Comparison of ENCODE assay signal across 24 cellular contexts in genomic region chr5:18800293-18801025, GRCh38.
"Had no signal": no experiment of that assay in that cellular context is flagged by ENCODE, and none has a peak within 500 bp of the region (broad histone marks: within the 10 kb centered on the region; RNA-seq: fewer than 3 reads in every experiment).

No MANE protein-coding gene starts in this region.

- H3K27me3 ChIP-seq: SJSA1 had no signal

- H3K9me3 Mint-ChIP-seq: activated B cell treated with CpG ODN at 0.5 μM for 24 hours; activated CD4-positive, alpha-beta T cell treated with anti-CD3 and anti-CD28 coated beads, Interleukin-2, amount 10 ng/mL, durations not matched to agents 24 days and 14 days; activated naive CD4-positive, alpha-beta T cell treated with anti-CD3 and anti-CD28 coated beads for 36 hours; activated T-cell treated with anti-CD3 and anti-CD28 coated beads, Interleukin-2, amount 50 U/mL, for 4 hours; central memory CD8-positive, alpha-beta T cell; T-helper 1 cell treated with Interleukin-12 subunit alpha and Interleukin-12 subunit beta and Interleukin-4 antibody, amounts not matched to agents 30 μg/mL and 1 μg/mL, for 36 hours had no signal

- H3K9me3 ChIP-seq: SJSA1 had no signal

- ATAC-seq: activated CD8-positive, alpha-beta memory T cell treated with anti-CD3 and anti-CD28 coated beads, Interleukin-2, amount 10 ng/mL, durations not matched to agents 7 days and 5 days; activated T-cell treated with anti-CD3 and anti-CD28 coated beads, Interleukin-2, amount 50 U/mL, for 4 hours; activated T-helper 17 cell treated with anti-CD3 and anti-CD28 coated beads, Interleukin-2, amount 50 U/mL, for 72 hours; PC-3; SK-N-SH treated with all-trans-retinoic acid at 6 μM for 48 hours had no signal

- H3K4me1 Mint-ChIP-seq: activated B cell treated with CpG ODN at 0.5 μM for 24 hours; activated CD4-positive, alpha-beta T cell treated with anti-CD3 and anti-CD28 coated beads, Interleukin-2, amount 10 ng/mL, durations not matched to agents 24 days and 14 days; activated CD8-positive, alpha-beta memory T cell treated with anti-CD3 and anti-CD28 coated beads, Interleukin-2, amount 10 ng/mL, durations not matched to agents 7 days and 5 days; activated T-helper 17 cell treated with anti-CD3 and anti-CD28 coated beads, Interleukin-2, amount 50 U/mL, for 72 hours; central memory CD8-positive, alpha-beta T cell had no signal

- H3K27ac ChIP-seq: SJSA1 had no signal

- H3K36me3 Mint-ChIP-seq: activated CD8-positive, alpha-beta memory T cell treated with anti-CD3 and anti-CD28 coated beads, Interleukin-2, amount 10 ng/mL, durations not matched to agents 7 days and 5 days; activated naive CD8-positive, alpha-beta T cell; brain had no signal

- DNase-seq: activated B cell treated with CpG ODN at 0.5 μM for 24 hours; activated CD4-positive, alpha-beta T cell treated with anti-CD3 and anti-CD28 coated beads for 1 hour; activated CD4-positive, alpha-beta T cell treated with anti-CD3 and anti-CD28 coated beads, Interleukin-2, amount 10 ng/mL, durations not matched to agents 24 days and 14 days; activated CD4-positive, alpha-beta T cell treated with anti-CD3 and anti-CD28 coated beads, Interleukin-2, amount 50 U/mL, for 48 hours; activated CD8-positive, alpha-beta memory T cell treated with anti-CD3 and anti-CD28 coated beads, Interleukin-2, amount 10 ng/mL, durations not matched to agents 7 days and 5 days; activated gamma-delta T cell; activated naive CD4-positive, alpha-beta T cell treated with anti-CD3 and anti-CD28 coated beads for 36 hours; activated T-cell treated with anti-CD3 and anti-CD28 coated beads, Interleukin-2, amount 50 U/mL, for 4 hours; amygdala; Karpas-422; NCI-H1930; NCI-H2107; NCI-H2171 treated with DMSO at 0.1 percent for 48 hours; NCI-H524; PC-3; SHP77; T-helper 9 cell had no signal

- H3K27ac Mint-ChIP-seq: activated B cell treated with CpG ODN at 0.5 μM for 24 hours; activated CD4-positive, alpha-beta T cell treated with anti-CD3 and anti-CD28 coated beads, Interleukin-2, amount 10 ng/mL, durations not matched to agents 24 days and 14 days; activated CD8-positive, alpha-beta memory T cell treated with anti-CD3 and anti-CD28 coated beads, Interleukin-2, amount 10 ng/mL, durations not matched to agents 7 days and 5 days; activated naive CD4-positive, alpha-beta T cell treated with anti-CD3 and anti-CD28 coated beads for 36 hours; activated naive CD8-positive, alpha-beta T cell; activated T-helper 17 cell treated with anti-CD3 and anti-CD28 coated beads, Interleukin-2, amount 50 U/mL, for 72 hours; brain; T-helper 1 cell treated with Interleukin-12 subunit alpha and Interleukin-12 subunit beta and Interleukin-4 antibody, amounts not matched to agents 30 μg/mL and 1 μg/mL, for 36 hours had no signal

- H3K4me3 Mint-ChIP-seq: activated B cell treated with CpG ODN at 0.5 μM for 24 hours; activated CD4-positive, alpha-beta T cell treated with anti-CD3 and anti-CD28 coated beads, Interleukin-2, amount 10 ng/mL, durations not matched to agents 24 days and 14 days; activated CD8-positive, alpha-beta memory T cell treated with anti-CD3 and anti-CD28 coated beads, Interleukin-2, amount 10 ng/mL, durations not matched to agents 7 days and 5 days; activated naive CD4-positive, alpha-beta T cell treated with anti-CD3 and anti-CD28 coated beads for 36 hours; activated naive CD8-positive, alpha-beta T cell; activated T-cell treated with anti-CD3 and anti-CD28 coated beads, Interleukin-2, amount 50 U/mL, for 4 hours; activated T-helper 17 cell treated with anti-CD3 and anti-CD28 coated beads, Interleukin-2, amount 50 U/mL, for 72 hours; brain; central memory CD8-positive, alpha-beta T cell; T-helper 1 cell treated with Interleukin-12 subunit alpha and Interleukin-12 subunit beta and Interleukin-4 antibody, amounts not matched to agents 30 μg/mL and 1 μg/mL, for 36 hours had no signal

- H3K27me3 Mint-ChIP-seq: activated CD4-positive, alpha-beta T cell treated with anti-CD3 and anti-CD28 coated beads, Interleukin-2, amount 10 ng/mL, durations not matched to agents 24 days and 14 days; activated naive CD8-positive, alpha-beta T cell had no signal

- H3K36me3 ChIP-seq: SJSA1 had no signal

- H3K4me3 ChIP-seq: SJSA1 had no signal
